In the genomic region with DNA sequence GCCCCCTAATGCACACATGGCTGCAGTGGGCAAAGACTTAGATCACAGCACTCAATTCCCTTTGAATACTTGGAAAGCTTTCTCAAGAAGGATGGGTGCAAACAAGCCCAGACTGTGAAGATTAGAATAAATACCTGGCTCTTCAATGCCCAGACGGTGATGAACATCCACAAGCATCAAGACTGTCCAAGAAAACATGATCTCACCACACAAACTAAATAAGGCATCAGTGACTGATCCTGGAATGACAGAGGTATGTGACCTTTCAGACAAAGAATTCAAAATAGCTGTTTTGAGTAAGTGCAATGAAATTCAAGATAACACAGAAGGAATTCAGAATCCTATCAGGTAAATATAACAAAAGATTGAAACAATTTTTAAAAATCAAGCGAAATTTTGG, we compare ENCODE assay signal across 16 cellular contexts. TPM values are rescaled to one million over a fixed set of nuclear protein-coding genes. Genes with fewer than 3 reads are reported as not detected.
DNase-seq lines count a peak whose midpoint lies in the region; ATAC-seq and TF ChIP-seq lines count a peak whose summit lies in the region.
"Had no signal": no experiment of that assay in that cellular context is flagged by ENCODE, and none has a peak within 500 bp of the region (broad histone marks: within the 10 kb centered on the region; RNA-seq: fewer than 3 reads in every experiment).

No MANE protein-coding gene starts in this region.

- no peaks in the 10 kb centered on the region for H3K9me2 ChIP-seq in hepatocyte (replicated peaks; ENCODE audit: insufficient read depth)

- H3K27me3 ChIP-seq in hepatocyte (no peaks in the 10 kb centered on the region), skeletal muscle satellite cell (ENCODE audit: control insufficient read depth, insufficient read depth, low read length) (no peaks in the 10 kb centered on the region)
- H3K27me3 ChIP-seq: sigmoid colon had no signal

- H3K4me2 ChIP-seq in hepatocyte (no peak overlapping the region), skeletal muscle satellite cell (ENCODE audit: low read length) (peak overlapping the region; percentile 54)
- H3K4me2 ChIP-seq: KMS-11 had no signal

- peak; percentile 83 for ATAC-seq in SK-N-SH treated with all-trans-retinoic acid at 6 μM for 48 hours
- no peak for ATAC-seq in HG03025 (IDR thresholded peaks at IDR 0.05; ENCODE audit: low FRiP score, unreplicated experiment)
- ATAC-seq: naive thymus-derived CD8-positive, alpha-beta T cell had no signal

- peaks cover 17% of the 10 kb centered on the region for H3K4me1 ChIP-seq in hepatocyte (ENCODE audit: insufficient read depth)
- H3K4me1 ChIP-seq in skeletal muscle satellite cell (ENCODE audit: control insufficient read depth, insufficient read depth, low read length), result peaks cover 25% of the 10 kb centered on the region

- H4K20me1 ChIP-seq in hepatocyte (ENCODE audit: insufficient read depth, poor library complexity, severe bottlenecking), result no peaks in the 10 kb centered on the region

- H3K9ac ChIP-seq in skeletal muscle satellite cell (ENCODE audit: low read depth, low read length), result peak overlapping the region; percentile 15
- H3K9ac ChIP-seq: KMS-11 had no signal

- H3K79me2 ChIP-seq in hepatocyte, result no peaks in the 10 kb centered on the region

- H3K27ac ChIP-seq in hepatocyte, result peak overlapping the region; percentile 17
- H3K27ac ChIP-seq: KMS-11, sigmoid colon had no signal

- DNase-seq in HCEC 1CT, result peak; percentile 61
- DNase-seq in hepatocyte (ENCODE audit: low spot score), result no peak
- no peak for DNase-seq in Ammon's horn (ENCODE audit: low spot score)
- DNase-seq in HuH-7.5 (ENCODE audit: low spot score), result no peak
- DNase-seq: activated CD4-positive, alpha-beta T cell treated with anti-CD3 and anti-CD28 coated beads, Interleukin-2, amount 10 ng/mL, durations not matched to agents 24 days and 14 days; activated T-cell treated with anti-CD3 and anti-CD28 coated beads, Interleukin-2, amount 50 U/mL, for 24 hours; CD8-positive, alpha-beta memory T cell; naive thymus-derived CD8-positive, alpha-beta T cell; NCI-H510A; sigmoid colon; stimulated activated naive CD4-positive, alpha-beta T cell treated with Interleukin-2 at 50 U/mL for 16 hours; T-helper 2 cell had no signal

- no peak overlapping the region for H2AFZ ChIP-seq in hepatocyte

- TF ChIP-seq CTCF in hepatocyte (IDR thresholded peaks at IDR 0.05; ENCODE audit: poor library complexity), result no peak

- H3K9me3 ChIP-seq in hepatocyte (ENCODE audit: low read depth) (no peaks in the 10 kb centered on the region), skeletal muscle satellite cell (replicated peaks; ENCODE audit: low read length) (no peaks in the 10 kb centered on the region)
- H3K9me3 ChIP-seq: sigmoid colon had no signal

- H3K4me3 ChIP-seq in hepatocyte (no peak overlapping the region), skeletal muscle satellite cell (ENCODE audit: low read length) (peak overlapping the region; percentile 1)
- H3K4me3 ChIP-seq: sigmoid colon had no signal

- WGBS in hepatocyte (ENCODE audit: low lambda C conversion rate, missing lambda C conversion rate), result 65% methylated on average over 2 of the region's 2 CpGs

- H3K36me3 ChIP-seq in hepatocyte (replicated peaks; ENCODE audit: insufficient read depth, low read depth), result no peaks in the 10 kb centered on the region
- no peaks in the 10 kb centered on the region for H3K36me3 ChIP-seq in skeletal muscle satellite cell (ENCODE audit: insufficient read depth, low read length)
- H3K36me3 ChIP-seq: sigmoid colon had no signal

TF ChIP-seq in SK-N-SH treated with all-trans-retinoic acid at 6 μM for 48 hours, 23 proteins besides CTCF, POLR2A, EP300 and RAD21:
- TF ChIP-seq, protein P1, sequence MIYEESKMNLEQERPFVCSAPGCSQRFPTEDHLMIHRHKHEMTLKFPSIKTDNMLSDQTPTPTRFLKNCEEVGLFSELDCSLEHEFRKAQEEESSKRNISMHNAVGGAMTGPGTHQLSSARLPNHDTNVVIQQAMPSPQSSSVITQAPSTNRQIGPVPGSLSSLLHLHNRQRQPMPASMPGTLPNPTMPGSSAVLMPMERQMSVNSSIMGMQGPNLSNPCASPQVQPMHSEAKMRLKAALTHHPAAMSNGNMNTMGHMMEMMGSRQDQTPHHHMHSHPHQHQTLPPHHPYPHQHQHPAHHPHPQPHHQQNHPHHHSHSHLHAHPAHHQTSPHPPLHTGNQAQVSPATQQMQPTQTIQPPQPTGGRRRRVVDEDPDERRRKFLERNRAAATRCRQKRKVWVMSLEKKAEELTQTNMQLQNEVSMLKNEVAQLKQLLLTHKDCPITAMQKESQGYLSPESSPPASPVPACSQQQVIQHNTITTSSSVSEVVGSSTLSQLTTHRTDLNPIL (CRISPR knock-in tag; IDR thresholded peaks at IDR 0.05; ENCODE audit: low read depth), result peak; percentile 70; the same call in 1 of the 2 replicates
- TF ChIP-seq ISL1 (CRISPR knock-in tag; IDR thresholded peaks at IDR 0.05) (peak; percentile 65), RARB (CRISPR knock-in tag; IDR thresholded peaks at IDR 0.05) (no peak), BACH2 (CRISPR knock-in tag; IDR thresholded peaks at IDR 0.05; ENCODE audit: borderline replicate concordance) (no peak), TOX (CRISPR knock-in tag; IDR thresholded peaks at IDR 0.05; ENCODE audit: borderline replicate concordance) (no peak)

RNA-seq across cellular contexts. Expression of gene ZDHHC17, which starts 43.8 kb away (rescaled TPM):
- total RNA-seq in hepatocyte, result 39.8 and 48.6 TPM in 2 replicates
- 11.7 and 16.5 TPM in 2 replicates for polyA plus RNA-seq in hepatocyte
- 19.2 and 22.1 TPM in 2 replicates for total RNA-seq in skeletal muscle satellite cell (2012; rRNA removed)
